Comparison of ENCODE assay signal across 8 cellular contexts in the genomic region with DNA sequence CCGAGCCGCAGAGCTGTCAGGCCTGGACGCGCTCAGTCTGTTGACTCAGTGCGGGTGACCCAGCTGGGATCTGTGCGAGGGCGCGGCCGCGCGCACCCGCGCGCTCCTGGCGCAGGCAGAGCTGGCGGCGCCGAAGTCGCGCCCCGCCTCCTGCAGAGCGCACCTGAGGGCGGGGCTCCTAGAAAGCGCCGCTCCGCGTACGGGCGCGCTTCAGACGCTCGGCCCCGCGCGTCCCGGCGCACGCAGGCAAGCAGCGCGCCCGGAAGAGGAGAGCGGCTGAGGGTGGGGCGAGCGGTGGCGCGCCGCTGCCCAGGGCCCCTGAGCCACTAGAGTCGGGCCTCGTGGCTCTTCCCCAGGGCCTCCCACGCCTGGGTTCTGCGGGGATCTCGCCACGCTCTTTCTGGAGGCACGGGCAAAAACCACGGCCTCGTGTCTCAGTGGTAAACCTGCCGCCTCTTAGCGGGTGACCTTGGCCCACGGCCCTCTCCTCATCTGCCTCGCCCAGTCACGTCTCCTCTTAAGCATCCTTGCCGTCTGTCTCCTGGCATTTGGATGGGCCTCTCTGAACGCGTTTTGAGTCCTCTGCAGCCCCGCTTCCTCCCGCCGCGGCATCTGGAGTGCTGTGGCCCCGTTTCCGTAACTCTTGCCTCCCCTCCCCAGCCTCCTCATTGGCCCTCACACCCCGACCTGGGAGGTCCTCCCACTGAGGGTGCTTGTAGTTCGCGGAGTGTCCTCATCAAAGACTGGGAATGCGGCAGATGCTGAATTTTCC. TPM values are rescaled to one million over a fixed set of nuclear protein-coding genes. Genes with fewer than 3 reads are reported as not detected.
DNase-seq lines count a peak whose midpoint lies in the region; ATAC-seq, FAIRE-seq and TF ChIP-seq lines count a peak whose summit lies in the region.

A gene with protein sequence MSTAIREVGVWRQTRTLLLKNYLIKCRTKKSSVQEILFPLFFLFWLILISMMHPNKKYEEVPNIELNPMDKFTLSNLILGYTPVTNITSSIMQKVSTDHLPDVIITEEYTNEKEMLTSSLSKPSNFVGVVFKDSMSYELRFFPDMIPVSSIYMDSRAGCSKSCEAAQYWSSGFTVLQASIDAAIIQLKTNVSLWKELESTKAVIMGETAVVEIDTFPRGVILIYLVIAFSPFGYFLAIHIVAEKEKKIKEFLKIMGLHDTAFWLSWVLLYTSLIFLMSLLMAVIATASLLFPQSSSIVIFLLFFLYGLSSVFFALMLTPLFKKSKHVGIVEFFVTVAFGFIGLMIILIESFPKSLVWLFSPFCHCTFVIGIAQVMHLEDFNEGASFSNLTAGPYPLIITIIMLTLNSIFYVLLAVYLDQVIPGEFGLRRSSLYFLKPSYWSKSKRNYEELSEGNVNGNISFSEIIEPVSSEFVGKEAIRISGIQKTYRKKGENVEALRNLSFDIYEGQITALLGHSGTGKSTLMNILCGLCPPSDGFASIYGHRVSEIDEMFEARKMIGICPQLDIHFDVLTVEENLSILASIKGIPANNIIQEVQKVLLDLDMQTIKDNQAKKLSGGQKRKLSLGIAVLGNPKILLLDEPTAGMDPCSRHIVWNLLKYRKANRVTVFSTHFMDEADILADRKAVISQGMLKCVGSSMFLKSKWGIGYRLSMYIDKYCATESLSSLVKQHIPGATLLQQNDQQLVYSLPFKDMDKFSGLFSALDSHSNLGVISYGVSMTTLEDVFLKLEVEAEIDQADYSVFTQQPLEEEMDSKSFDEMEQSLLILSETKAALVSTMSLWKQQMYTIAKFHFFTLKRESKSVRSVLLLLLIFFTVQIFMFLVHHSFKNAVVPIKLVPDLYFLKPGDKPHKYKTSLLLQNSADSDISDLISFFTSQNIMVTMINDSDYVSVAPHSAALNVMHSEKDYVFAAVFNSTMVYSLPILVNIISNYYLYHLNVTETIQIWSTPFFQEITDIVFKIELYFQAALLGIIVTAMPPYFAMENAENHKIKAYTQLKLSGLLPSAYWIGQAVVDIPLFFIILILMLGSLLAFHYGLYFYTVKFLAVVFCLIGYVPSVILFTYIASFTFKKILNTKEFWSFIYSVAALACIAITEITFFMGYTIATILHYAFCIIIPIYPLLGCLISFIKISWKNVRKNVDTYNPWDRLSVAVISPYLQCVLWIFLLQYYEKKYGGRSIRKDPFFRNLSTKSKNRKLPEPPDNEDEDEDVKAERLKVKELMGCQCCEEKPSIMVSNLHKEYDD (N-terminal part only) (minus strand): TSS at position 74 of the 772 bp plus-strand sequence. CDS start 12,718 bp downstream, outside the sequence.

- peak within 1 kb of the TSS; percentile 90 to 91 for H3K27ac ChIP-seq in kidney (ENCODE audit: low read depth in 2 of 2, low read length in 2 of 2)

- H3K36me3 ChIP-seq in kidney (ENCODE audit: control insufficient read depth in 1 of 2, insufficient read depth in 2 of 2, low read length in 2 of 2): no peaks in the 10 kb centered on the region

- intact Hi-C loops in kidney (cut with DNase I): no loop called here

- H3K4me1 ChIP-seq in kidney (ENCODE audit: control insufficient read depth in 1 of 2, insufficient read depth in 1 of 2, low read depth in 1 of 2, low read length in 2 of 2): peaks cover 4 to 11% of the 10 kb centered on the region in 2 donors

- peak; percentile 96 for ATAC-seq in HG03175 (IDR thresholded peaks at IDR 0.05; ENCODE audit: unreplicated experiment)

- no peak for TF ChIP-seq CTCF in kidney (IDR thresholded peaks at IDR 0.05; ENCODE audit: borderline replicate concordance, extremely low read depth, insufficient read depth)

- FAIRE-seq in kidney (lab: Jason Lieb, UNC): no peak

- TF ChIP-seq POLR2A in GM18951 (IDR thresholded peaks at IDR 0.05; ENCODE audit: extremely low read depth, insufficient read depth, insufficient read length): peak; percentile 96

- H3K9me3 ChIP-seq in kidney (ENCODE audit: control insufficient read depth in 1 of 2, low read length in 2 of 2): no peaks in the 10 kb centered on the region

- DNase-seq in AG08395 (ENCODE audit: low spot score) (peak; percentile 86), NCI-H226 (peak; percentile 94), cerebellum (ENCODE audit: low spot score) (peak; percentile 93), kidney (peak; percentile 95)
- peak; percentile 70 to 74 for DNase-seq in activated CD4-positive, alpha-beta T cell treated with anti-CD3 and anti-CD28 coated beads for 24 hours (ENCODE audit: low read depth in 2 of 2)
- peak; percentile 76 to 77 for DNase-seq in stimulated activated CD4-positive, alpha-beta T cell treated with anti-CD3 and anti-CD28 coated beads, Interleukin-15, amount 100 ng/mL, for 1 hour (ENCODE audit: low read depth in 1 of 2, low spot score in 1 of 2)

- H3K9ac ChIP-seq in kidney (ENCODE audit: low read length in 2 of 2): peak within 1 kb of the TSS; percentile 66 to 83

- in situ Hi-C loops in GM18951 (cut with MboI; ENCODE audit: low sequenced_read_pairs, unreplicated experiment): no loop called here

- H3K4me3 ChIP-seq in kidney (ENCODE audit: low read length in 2 of 2): peak within 1 kb of the TSS; percentile 81 to 83

RNA-seq across cellular contexts. Expression of the gene that starts here (rescaled TPM):
- total RNA-seq in cerebellum (99.2 TPM), kidney (25.1 TPM)
- 19.0 TPM for polyA plus RNA-seq in kidney (ENCODE audit: insufficient read depth, low read depth, low replicate concordance)

Comparison
In these comparisons a context has a peak if more than half of its experiments do, and no peak if none do; other contexts are left out.
1. Peak in every context shown above with its lines: DNase-seq, ATAC-seq, H3K4me3 ChIP-seq and H3K27ac ChIP-seq.